ENCODE assay signal across 15 cellular contexts in the genomic region with DNA sequence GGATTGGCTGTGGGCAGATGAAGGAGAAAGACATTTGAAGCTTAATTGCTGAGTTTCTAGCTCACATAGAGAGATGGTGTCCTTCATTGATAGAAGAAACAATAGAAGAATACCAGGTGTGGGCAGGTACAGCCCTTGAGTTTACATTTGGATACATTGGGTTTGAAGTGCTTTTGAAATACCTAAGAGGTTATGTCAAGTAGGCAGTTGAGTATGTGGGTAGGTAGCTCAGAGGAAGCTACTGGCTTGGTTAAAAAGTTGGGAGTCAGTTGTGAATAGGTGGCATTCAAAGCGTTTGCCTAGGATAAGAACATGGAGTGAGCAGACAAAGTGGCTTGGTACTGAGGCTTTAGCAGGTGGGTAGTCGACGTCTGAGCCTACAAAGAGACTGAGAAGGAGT. TPM values are rescaled to one million over a fixed set of nuclear protein-coding genes. Genes with fewer than 3 reads are reported as not detected.
DNase-seq lines count a peak whose midpoint lies in the region; ATAC-seq, FAIRE-seq and TF ChIP-seq lines count a peak whose summit lies in the region.
"Had no signal": no experiment of that assay in that cellular context is flagged by ENCODE, and none has a peak within 500 bp of the region (broad histone marks: within the 10 kb centered on the region; RNA-seq: fewer than 3 reads in every experiment).

No MANE protein-coding gene starts in this region.

- TF ChIP-seq CTCF in left ventricle myocardium inferior (IDR thresholded peaks at IDR 0.05; ENCODE audit: borderline replicate concordance): no peak
- TF ChIP-seq CTCF in mucosa of descending colon (IDR thresholded peaks at IDR 0.05): no peak

- H3K4me1 ChIP-seq in left ventricle myocardium inferior (peaks cover 16% of the 10 kb centered on the region), right cardiac atrium (ENCODE audit: control insufficient read depth, insufficient read depth, low read length) (no peaks in the 10 kb centered on the region), mucosa of descending colon (ENCODE audit: low read depth) (no peaks in the 10 kb centered on the region)
- H3K4me1 ChIP-seq: A549, BE2C had no signal

- H3K9me3 ChIP-seq in left ventricle myocardium inferior (replicated peaks): no peaks in the 10 kb centered on the region
- H3K9me3 ChIP-seq in right cardiac atrium (ENCODE audit: control insufficient read depth, low read length): no peaks in the 10 kb centered on the region
- no peaks in the 10 kb centered on the region for H3K9me3 ChIP-seq in mucosa of descending colon
- H3K9me3 ChIP-seq: A549, BE2C had no signal

- 96% methylated on average over 3 of the region's 3 CpGs for WGBS in right cardiac atrium

- no peaks in the 10 kb centered on the region for H3K27me3 ChIP-seq in left ventricle myocardium inferior (ENCODE audit: low read depth)
- no peaks in the 10 kb centered on the region for H3K27me3 ChIP-seq in right cardiac atrium (ENCODE audit: control insufficient read depth, insufficient read depth)
- H3K27me3 ChIP-seq: BE2C had no signal

- no peak for DNase-seq in left ventricle myocardium inferior
- DNase-seq in right cardiac atrium: no peak
- DNase-seq in HTR-8/SVneo (ENCODE audit: insufficient read length, low spot score): no peak
- peak; percentile 50 for DNase-seq in NCI-H510A (lab: John Stamatoyannopoulos, UW)
- DNase-seq in immature natural killer cell: no peak
- no peak for DNase-seq in amygdala (lab: John Stamatoyannopoulos, UW)
- no peak for DNase-seq in mucosa of descending colon
- DNase-seq: BE2C; CD4-positive, alpha-beta memory T cell; IMR-90 had no signal

- H3K4me1 Mint-ChIP-seq in immature natural killer cell: no peaks in the 10 kb centered on the region

- H3K27ac ChIP-seq in left ventricle myocardium inferior (replicated peaks) (peak overlapping the region; percentile 31), right cardiac atrium (ENCODE audit: low read length) (no peak overlapping the region)
- H3K27ac ChIP-seq: A549, C4-2B, HL-60 had no signal

- no peaks in the 10 kb centered on the region for H3K9me3 Mint-ChIP-seq in immature natural killer cell
- H3K9me3 Mint-ChIP-seq: CD4-positive, alpha-beta memory T cell had no signal

- H3K27me3 Mint-ChIP-seq in immature natural killer cell (ENCODE audit: low read depth in 3 of 3): no peaks in the 10 kb centered on the region
- H3K27me3 Mint-ChIP-seq: CD4-positive, alpha-beta memory T cell had no signal

- no peak for ATAC-seq in right cardiac atrium
- no peak for ATAC-seq in mucosa of descending colon
- ATAC-seq: A549, HCT116 had no signal

- H3K36me3 ChIP-seq in left ventricle myocardium inferior: peaks cover 96% of the 10 kb centered on the region
- H3K36me3 ChIP-seq in mucosa of descending colon (ENCODE audit: low read depth): no peaks in the 10 kb centered on the region

- H3K4me3 Mint-ChIP-seq in immature natural killer cell: no peak overlapping the region
- H3K4me3 Mint-ChIP-seq: CD4-positive, alpha-beta memory T cell had no signal

- H3K4me3 ChIP-seq in left ventricle myocardium inferior (no peak overlapping the region), right cardiac atrium (ENCODE audit: low read length) (no peak overlapping the region), mucosa of descending colon (no peak overlapping the region)
- H3K4me3 ChIP-seq: A549 had no signal

- H3K27ac Mint-ChIP-seq in immature natural killer cell: no peak overlapping the region
- H3K27ac Mint-ChIP-seq: CD4-positive, alpha-beta memory T cell had no signal

- intact Hi-C loops in left ventricle myocardium inferior (cut with micrococcal nuclease) (no loop called here), right cardiac atrium (cut with DNase I) (no loop called here), mucosa of descending colon (cut with DNase I, micrococcal nuclease) (loop anchor here in 1 of 2 donors (10.0 kb wide), 1 partner anchor 245 kb away; no protein-coding TSS in a partner anchor)

- peaks cover 10 to 19% (median 14%) of the 10 kb centered on the region in 3 donors for H3K36me3 Mint-ChIP-seq in immature natural killer cell

- peak; percentile 31 for FAIRE-seq in HTR-8/SVneo (lab: Jason Lieb, UNC)
- FAIRE-seq: A549, H54 had no signal

RNA-seq across cellular contexts. Expression of a gene that starts 25.0 kb away (rescaled TPM):
- total RNA-seq in left ventricle myocardium inferior (60.2 TPM), right cardiac atrium (10 to 100 TPM; 56.1 to 72.3 (median 64.1) TPM), mucosa of descending colon (10 to 100 TPM; 27.4 to 41.5 (median 40.6) TPM)
- polyA plus RNA-seq in right cardiac atrium (55.7 TPM), immature natural killer cell (10 to 100 TPM in 1 of 3 donors, 1 to 10 TPM in 2; 5.8 to 14.8 (median 7.7) TPM)

RNA-seq across cellular contexts. Expression of a gene that starts 25.1 kb away (rescaled TPM):
- total RNA-seq in left ventricle myocardium inferior: 15.5 TPM
- total RNA-seq in right cardiac atrium: 10 to 100 TPM; 10.8 to 16.6 (median 13.6) TPM
- 11.9 TPM for polyA plus RNA-seq in right cardiac atrium
- 1 to 10 TPM; 4.1 to 6.7 (median 4.5) TPM for polyA plus RNA-seq in immature natural killer cell
- 10 to 100 TPM; 10.0 to 16.2 (median 10.9) TPM for total RNA-seq in mucosa of descending colon
